In the genomic region with DNA sequence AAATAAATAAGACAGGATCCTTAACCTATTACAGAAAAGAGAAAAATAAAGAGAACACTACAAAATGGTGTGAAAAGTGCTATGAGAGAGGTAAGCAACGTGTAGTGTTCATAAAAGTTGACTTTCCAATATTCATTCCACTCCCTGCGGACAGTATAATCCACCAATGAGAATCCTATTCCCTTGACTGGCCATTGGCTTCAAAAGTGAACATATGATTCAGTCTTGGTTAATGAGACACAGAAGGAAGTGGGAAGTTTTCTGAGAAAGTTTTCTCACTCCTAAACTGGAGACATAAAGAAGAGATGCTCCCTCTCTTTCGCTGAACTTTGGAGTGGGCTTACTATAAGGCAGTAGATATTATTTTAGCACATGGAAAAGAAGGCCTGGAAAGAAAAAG, we compare ENCODE assay signal across 6 cellular contexts.
"Had no signal": no experiment of that assay in that cellular context is flagged by ENCODE, and none has a peak within 500 bp of the region (broad histone marks: within the 10 kb centered on the region; RNA-seq: fewer than 3 reads in every experiment).

No MANE protein-coding gene starts in this region.

- ATAC-seq: K562 had no signal

- DNase-seq: IMR-90, KBM-7 had no signal

- H3K4me3 ChIP-seq: K562 had no signal

- FAIRE-seq: HTR-8/SVneo, K562 had no signal

- H3K27me3 Mint-ChIP-seq: IgD-negative memory B cell had no signal

- H3K4me3 Mint-ChIP-seq: IgD-negative memory B cell had no signal

- H3K27ac ChIP-seq: HL-60 had no signal

- H3K4me1 Mint-ChIP-seq: IgD-negative memory B cell had no signal
